Comparison of ENCODE assay signal across 9 cellular contexts in genomic region chr5:175094461-175094860, GRCh38.
"Had no signal": no experiment of that assay in that cellular context is flagged by ENCODE, and none has a peak within 500 bp of the region (broad histone marks: within the 10 kb centered on the region; RNA-seq: fewer than 3 reads in every experiment).

No MANE protein-coding gene starts in this region.

- ATAC-seq: GM23338, HCT116 had no signal

- H3K4me1 ChIP-seq: HAP-1 had no signal

- DNase-seq: GM23248, GOT3, H7, H9, HCEC 1CT, HFFc6 had no signal

- H3K9me3 ChIP-seq: HAP-1 had no signal

- H3K4me3 ChIP-seq: GM23248, GM23338, HAP-1 had no signal

- H2AFZ ChIP-seq: GM23248 had no signal

- H3K27ac ChIP-seq: GM23248 had no signal

- H3K36me3 ChIP-seq: HAP-1 had no signal

- H3K9ac ChIP-seq: GM23248 had no signal
